In genomic region chr16:7722761-7723160, GRCh38 we compare ENCODE assay signal across 28 cellular contexts.
"Had no signal": no experiment of that assay in that cellular context is flagged by ENCODE, and none has a peak within 500 bp of the region (broad histone marks: within the 10 kb centered on the region; RNA-seq: fewer than 3 reads in every experiment).

No MANE protein-coding gene starts in this region.

- H3K4me1 ChIP-seq: left ventricle myocardium inferior, neural progenitor cell, parathyroid adenoma, right atrium auricular region, right lobe of liver, testis, thyroid gland, transverse colon, upper lobe of left lung, vagina had no signal

- H3K36me3 Mint-ChIP-seq: immature natural killer cell; naive B cell; natural killer cell; neural progenitor cell; stimulated activated naive B cell treated with anti-CD40 and anti-IgM and Interleukin-4, amounts not matched to agents 10 μg/mL and 1 μg/mL and 100 μg/mL, for 72 hours had no signal

- H3K27ac Mint-ChIP-seq: immature natural killer cell; natural killer cell; nephron progenitor cell; neural progenitor cell; stimulated activated naive B cell treated with anti-CD40 and anti-IgM and Interleukin-4, amounts not matched to agents 10 μg/mL and 1 μg/mL and 100 μg/mL, for 72 hours had no signal

- H3K4me1 Mint-ChIP-seq: immature natural killer cell; naive B cell; natural killer cell; nephron progenitor cell; neural progenitor cell; stimulated activated naive B cell treated with anti-CD40 and anti-IgM and Interleukin-4, amounts not matched to agents 10 μg/mL and 1 μg/mL and 100 μg/mL, for 72 hours had no signal

- FAIRE-seq: islet of Langerhans had no signal

- DNase-seq: hippocampal formation; immature natural killer cell; left ventricle myocardium inferior; midbrain; naive B cell; natural killer cell; nephron progenitor cell; occipital lobe; right lobe of liver; stimulated activated CD4-positive, alpha-beta T cell treated with anti-CD3 and anti-CD28 coated beads, Interleukin-1b, Interleukin-23, amount 100 ng/mL, for 48 hours; stimulated activated CD4-positive, alpha-beta T cell treated with anti-CD3 and anti-CD28 coated beads, Interleukin-2, amount 100 ng/mL, for 48 hours; stimulated activated CD4-positive, alpha-beta T cell treated with anti-CD3 and anti-CD28 coated beads, Interleukin-4, amount 100 ng/mL, for 4 hours; stimulated activated CD8-positive, alpha-beta memory T cell treated with anti-CD3 and anti-CD28 coated beads, Interleukin-4, amount 100 ng/mL, for 48 hours; stimulated activated naive B cell treated with anti-CD40 and anti-IgM and Interleukin-4, amounts not matched to agents 10 μg/mL and 1 μg/mL and 100 μg/mL, for 72 hours; stimulated activated naive CD8-positive, alpha-beta T cell treated with anti-CD3 and anti-CD28 coated beads, Interleukin-15, Interleukin-2, amounts not matched to agents 100 U/mL and 50 U/mL, for 24 hours; stomach; testis; thyroid gland; transverse colon; upper lobe of left lung had no signal

- H3K79me2 ChIP-seq: parathyroid adenoma had no signal

- H2AFZ ChIP-seq: neural progenitor cell, parathyroid adenoma had no signal

- H3K4me2 ChIP-seq: neural progenitor cell, smooth muscle cell had no signal

- H3K9me3 ChIP-seq: left ventricle myocardium inferior, neutrophil, right atrium auricular region, right lobe of liver, stomach, testis, thyroid gland, transverse colon, upper lobe of left lung, vagina had no signal

- H3K27me3 ChIP-seq: neural progenitor cell, neutrophil, right atrium auricular region, right lobe of liver, stomach, testis, thyroid gland, transverse colon, upper lobe of left lung, vagina had no signal

- H3K4me3 ChIP-seq: left ventricle myocardium inferior, lung, neural progenitor cell, right atrium auricular region, right lobe of liver, smooth muscle cell, stomach, testis, thyroid gland, transverse colon, upper lobe of left lung, vagina had no signal

- H3K9me3 Mint-ChIP-seq: nephron progenitor cell had no signal

- H3K27ac ChIP-seq: left ventricle myocardium inferior, neural progenitor cell, neutrophil, parathyroid adenoma, right atrium auricular region, right lobe of liver, testis, thyroid gland, transverse colon, upper lobe of left lung, vagina had no signal

- H3K4me3 Mint-ChIP-seq: immature natural killer cell; naive B cell; natural killer cell; nephron progenitor cell; neural progenitor cell; stimulated activated naive B cell treated with anti-CD40 and anti-IgM and Interleukin-4, amounts not matched to agents 10 μg/mL and 1 μg/mL and 100 μg/mL, for 72 hours had no signal

- ATAC-seq: natural killer cell; right lobe of liver; stimulated activated naive B cell treated with anti-CD40 and anti-IgM and Interleukin-4, amounts not matched to agents 10 μg/mL and 1 μg/mL and 100 μg/mL, for 72 hours; stimulated activated naive CD8-positive, alpha-beta T cell treated with anti-CD3 and anti-CD28 coated beads, Interleukin-15, Interleukin-2, amounts not matched to agents 100 U/mL and 50 U/mL, for 24 hours had no signal

- H3K9ac ChIP-seq: neural progenitor cell, parathyroid adenoma had no signal

- H3K27me3 Mint-ChIP-seq: naive B cell; stimulated activated naive B cell treated with anti-CD40 and anti-IgM and Interleukin-4, amounts not matched to agents 10 μg/mL and 1 μg/mL and 100 μg/mL, for 72 hours had no signal

- H3K36me3 ChIP-seq: left ventricle myocardium inferior, neural progenitor cell, neutrophil, right atrium auricular region, right lobe of liver, stomach, thyroid gland, transverse colon, upper lobe of left lung, vagina had no signal
